8 cellular contexts compared by ENCODE assay signal in the genomic region with DNA sequence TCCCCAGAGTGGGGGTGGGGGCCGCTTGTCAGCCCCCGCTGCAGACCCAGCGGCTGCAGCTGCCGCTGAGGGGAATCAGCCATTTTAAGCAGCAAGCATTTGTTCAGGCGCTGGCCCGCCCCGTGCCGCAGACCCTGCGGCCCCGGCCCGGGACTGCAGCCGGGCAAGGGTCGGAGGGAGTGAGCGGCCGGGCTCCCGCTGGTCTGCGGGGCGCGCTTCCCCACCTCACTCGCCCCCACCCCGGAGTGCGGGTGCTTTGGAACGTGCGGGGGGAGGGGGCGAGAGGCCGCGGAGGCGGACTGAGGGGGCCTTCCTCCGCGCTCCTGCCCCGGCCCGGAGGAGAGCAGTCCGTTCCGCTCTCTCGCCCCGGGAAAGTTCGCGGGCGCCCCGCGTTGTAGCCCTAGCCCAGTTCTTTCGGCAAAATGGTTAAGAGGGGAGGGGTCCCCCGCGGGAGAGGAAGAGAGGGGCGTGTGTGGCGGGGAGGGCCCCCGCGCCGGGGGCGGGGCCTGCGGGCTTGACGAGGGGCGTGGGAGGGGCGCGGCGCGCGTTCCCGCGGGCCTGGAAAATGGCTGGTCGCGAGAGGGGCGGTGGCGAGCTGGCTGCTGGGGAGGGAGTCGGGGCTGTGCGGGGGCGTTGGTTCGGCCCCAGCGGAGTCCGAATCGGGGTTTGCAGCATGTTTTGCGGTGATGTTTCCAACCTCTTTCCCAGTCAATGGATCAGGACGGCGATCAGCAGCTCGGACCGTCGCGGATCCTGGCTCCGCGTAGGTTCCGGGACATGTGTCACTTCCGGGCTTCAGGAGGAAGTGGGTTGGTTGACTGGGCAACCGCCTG. TPM values are rescaled to one million over a fixed set of nuclear protein-coding genes. Genes with fewer than 3 reads are reported as not detected.
DNase-seq lines count a peak whose midpoint lies in the region; ATAC-seq and TF ChIP-seq lines count a peak whose summit lies in the region.

No MANE protein-coding gene starts in this region.

- no peaks in the 10 kb centered on the region for H3K9me3 Mint-ChIP-seq in nephron

- peak overlapping the region; percentile 98 to 100 (median 99) for H3K27ac Mint-ChIP-seq in nephron

- H3K27me3 Mint-ChIP-seq in nephron (ENCODE audit: low read depth): peaks cover 3% of the 10 kb centered on the region

- peak; percentile 47 for ATAC-seq in GM21723 (IDR thresholded peaks at IDR 0.05; ENCODE audit: unreplicated experiment)
- ATAC-seq in stimulated activated naive CD8-positive, alpha-beta T cell treated with anti-CD3 and anti-CD28 coated beads, Interleukin-15, Interleukin-2, amounts not matched to agents 100 U/mL and 50 U/mL, for 24 hours: peak; percentile 38

- H3K4me3 Mint-ChIP-seq in nephron: peak overlapping the region; percentile 96 to 99 (median 98)

- peaks cover 17% of the 10 kb centered on the region for H3K4me1 Mint-ChIP-seq in nephron

- H3K36me3 Mint-ChIP-seq in nephron (ENCODE audit: low read depth): peaks cover 8% of the 10 kb centered on the region

- DNase-seq in EH (ENCODE audit: low read depth) (peak; percentile 88), RPMI7951 (ENCODE audit: low read depth) (peak; percentile 83), fibroblast of the aortic adventitia (ENCODE audit: low read depth) (peak; percentile 84)
- peak; percentile 75 for DNase-seq in Jurkat, Clone E6-1 (ENCODE audit: low read depth, low spot score)
- DNase-seq in activated effector memory CD4-positive, alpha-beta T cell treated with anti-CD3 and anti-CD28 coated beads, Interleukin-2, amount 50 U/mL, for 16 hours: peak; percentile 96
- DNase-seq in stimulated activated naive CD8-positive, alpha-beta T cell treated with anti-CD3 and anti-CD28 coated beads, Interleukin-15, Interleukin-2, amounts not matched to agents 100 U/mL and 50 U/mL, for 24 hours: peak; percentile 89

- peak overlapping the region; percentile 89 for H3K4me3 ChIP-seq in Jurkat, Clone E6-1 (ENCODE audit: low read length)
- peak overlapping the region; percentile 93 for H3K4me3 ChIP-seq in fibroblast of the aortic adventitia (ENCODE audit: low read depth, low read length)

- TF ChIP-seq CTCF in fibroblast of the aortic adventitia (IDR thresholded peaks at IDR 0.05; ENCODE audit: insufficient read depth, low read length) (no peak), nephron (IDR thresholded peaks at IDR 0.05; ENCODE audit: unreplicated experiment in 3 of 3) (no peak)

RNA-seq across cellular contexts. Expression of a gene that starts 0.9 kb away (rescaled TPM):
- polyA plus RNA-seq in Jurkat, Clone E6-1 (2012; ENCODE audit: insufficient read depth, insufficient read length): 25.3 TPM
- 11.8 and 17.7 TPM in 2 replicates for total RNA-seq in RPMI7951 (2014; rRNA removed; shearing (Covaris generic))
- total RNA-seq in fibroblast of the aortic adventitia (ENCODE audit: low replicate concordance): 14.8 and 21.2 TPM in 2 replicates

Comparison
In these comparisons a context has a peak if more than half of its experiments do, and no peak if none do; other contexts are left out.
1. Peak in every context shown above with its lines: DNase-seq, ATAC-seq and H3K4me3 ChIP-seq.